Comparison of ENCODE assay signal across 21 cellular contexts in genomic region chr2:240410004-240410403, GRCh38. TPM values are rescaled to one million over a fixed set of nuclear protein-coding genes. Genes with fewer than 3 reads are reported as not detected.
DNase-seq lines count a peak whose midpoint lies in the region; ATAC-seq, FAIRE-seq and TF ChIP-seq lines count a peak whose summit lies in the region.
"Had no signal": no experiment of that assay in that cellular context is flagged by ENCODE, and none has a peak within 500 bp of the region (broad histone marks: within the 10 kb centered on the region; RNA-seq: fewer than 3 reads in every experiment).

No MANE protein-coding gene starts in this region.

- H3K9me3 ChIP-seq in HepG2 (ENCODE audit: low read length) = no peaks in the 10 kb centered on the region
- no peaks in the 10 kb centered on the region for H3K9me3 ChIP-seq in right lobe of liver
- no peaks in the 10 kb centered on the region for H3K9me3 ChIP-seq in neural progenitor cell (ENCODE audit: low read depth)
- H3K9me3 ChIP-seq: A549; BLaER1 treated with 17β-estradiol and CSF1 and Interleukin-3, amounts not matched to agents 10 nM and 100 nM; Caco-2 had no signal

- H3K9ac ChIP-seq in HepG2 (ENCODE audit: insufficient read depth, low read depth, low read length) (no peak overlapping the region), neural progenitor cell (no peak overlapping the region)
- H3K9ac ChIP-seq: BLaER1 treated with 17β-estradiol and CSF1 and Interleukin-3, amounts not matched to agents 10 nM and 100 nM had no signal

- POLR2A ChIA-PET in HepG2 (lab: Yijun Ruan, JAX) (no interaction called here), T-cell (lab: Charles Lee) (no interaction called here)

- H2AFZ ChIP-seq in HepG2 (ENCODE audit: low read length) (no peak overlapping the region), neural progenitor cell (replicated peaks) (no peak overlapping the region)

- H3K27ac ChIP-seq in HepG2 (ENCODE audit: extremely low read length, insufficient read depth, low read length) (no peak overlapping the region), right lobe of liver (no peak overlapping the region), neural progenitor cell (no peak overlapping the region)
- H3K27ac ChIP-seq: 22Rv1; A549; BLaER1 treated with 17β-estradiol and CSF1 and Interleukin-3, amounts not matched to agents 10 nM and 100 nM; C4-2B had no signal

- in situ Hi-C loops in HepG2 (cut with HindIII; ENCODE audit: extremely low pct_ligation_motif_present, low pct_unique_long_range_greater_than_20kb) = no loop called here

- no peaks in the 10 kb centered on the region for H3K36me3 ChIP-seq in HepG2 (replicated peaks in 1 of 2; ENCODE audit: control insufficient read depth in 1 of 2, insufficient read depth in 2 of 2, low read length in 2 of 2)
- no peaks in the 10 kb centered on the region for H3K36me3 ChIP-seq in right lobe of liver
- H3K36me3 ChIP-seq in neural progenitor cell = no peaks in the 10 kb centered on the region
- H3K36me3 ChIP-seq: BLaER1 treated with 17β-estradiol and CSF1 and Interleukin-3, amounts not matched to agents 10 nM and 100 nM had no signal

- CTCF ChIA-PET in HepG2 (lab: Yijun Ruan, JAX; ENCODE audit: low intra/inter-chr PET ratio, low total read pairs) = no interaction called here
- CTCF ChIA-PET in T-cell (lab: Charles Lee) = no interaction called here

- no peak for TF ChIP-seq RAD21 in HepG2 (CRISPR knock-in tag; IDR thresholded peaks at IDR 0.05)

- H3K27ac Mint-ChIP-seq in neural progenitor cell (peak overlapping the region; percentile 47), T-cell (no peak overlapping the region)
- H3K27ac Mint-ChIP-seq: B cell; CD4-positive, alpha-beta T cell; CD8-positive, alpha-beta T cell had no signal

- WGBS in HepG2 (ENCODE audit: low lambda C conversion rate) = 19% methylated on average over 8 of the region's 8 CpGs
- 79% methylated on average over 8 of the region's 8 CpGs for WGBS in right lobe of liver (ENCODE audit: insufficient coverage, low coverage, low lambda C conversion rate, missing lambda C conversion rate)

- DNase-seq in HepG2 (ENCODE audit: low spot score) (no peak), right lobe of liver (no peak), neural progenitor cell (ENCODE audit: low spot score) (no peak), T-cell (no peak), activated gamma-delta T cell (lab: John Stamatoyannopoulos, UW) (no peak)
- DNase-seq: AML-193; Caco-2; Calu3; CD4-positive, alpha-beta T cell; DMS79 treated with DMSO at 0.1 percent for 48 hours; GF-D8 had no signal

- TF ChIP-seq EP300 in HepG2 (IDR thresholded peaks at IDR 0.05; ENCODE audit: low read depth in 2 of 2, low read length in 2 of 2) (no peak), HepG2 (CRISPR knock-in tag; IDR thresholded peaks at IDR 0.05; ENCODE audit: borderline replicate concordance) (no peak)

- TF ChIP-seq POLR2A in HepG2 (IDR thresholded peaks at IDR 0.05; ENCODE audit: insufficient read depth in 1 of 2, low read depth in 2 of 2, low read length in 2 of 2) (no peak), right lobe of liver (IDR thresholded peaks at IDR 0.05) (no peak)

- H4K20me1 ChIP-seq in HepG2 (ENCODE audit: insufficient read depth, low read length) (no peaks in the 10 kb centered on the region), neural progenitor cell (ENCODE audit: low read depth) (no peaks in the 10 kb centered on the region)
- H4K20me1 ChIP-seq: BLaER1 treated with 17β-estradiol and CSF1 and Interleukin-3, amounts not matched to agents 10 nM and 100 nM had no signal

- no peaks in the 10 kb centered on the region for H3F3A ChIP-seq in neural progenitor cell (ENCODE audit: low read depth)

- no TSS peak for BruUV-seq in HepG2 (replicated peaks; lab: Mats Ljungman, UMichigan)

- no peak for FAIRE-seq in HepG2 (lab: Jason Lieb, UNC)
- FAIRE-seq: A549, D721Med, G401.6, GM12891, GM19239 had no signal

- no peak for ATAC-seq in HepG2
- ATAC-seq in right lobe of liver = no peak
- ATAC-seq in T-cell (replicated peaks in 1 of 4) = no peak
- ATAC-seq: A549; CD8-positive, alpha-beta T cell had no signal

- peaks cover 6% of the 10 kb centered on the region for H3K27me3 Mint-ChIP-seq in neural progenitor cell (ENCODE audit: insufficient read depth, low read depth)
- peaks cover 0 to 6% of the 10 kb centered on the region in 2 donors for H3K27me3 Mint-ChIP-seq in T-cell

- H3K27me3 ChIP-seq in HepG2 (ENCODE audit: control insufficient read depth in 1 of 2, insufficient read depth in 2 of 2, low read length in 2 of 2) (peaks cover 17 to 80% of the 10 kb centered on the region in 2 experiments; a peak in 4 of 5 replicates), right lobe of liver (no peaks in the 10 kb centered on the region), neural progenitor cell (no peaks in the 10 kb centered on the region)
- H3K27me3 ChIP-seq: BLaER1 treated with 17β-estradiol and CSF1 and Interleukin-3, amounts not matched to agents 10 nM and 100 nM had no signal

- H3K4me3 ChIP-seq in HepG2 (replicated peaks in 1 of 3; ENCODE audit: insufficient read depth in 1 of 3, low read depth in 2 of 3, low read length in 3 of 3) (no peak overlapping the region), right lobe of liver (no peak overlapping the region), neural progenitor cell (no peak overlapping the region)
- H3K4me3 ChIP-seq: A549; BLaER1 treated with 17β-estradiol and CSF1 and Interleukin-3, amounts not matched to agents 10 nM and 100 nM had no signal

- H3K9me3 Mint-ChIP-seq in neural progenitor cell = peaks cover 3% of the 10 kb centered on the region
- no peaks in the 10 kb centered on the region for H3K9me3 Mint-ChIP-seq in T-cell
- H3K9me3 Mint-ChIP-seq: CD4-positive, alpha-beta T cell; CD8-positive, alpha-beta T cell had no signal

- intact Hi-C loops in HepG2 (cut with micrococcal nuclease; ENCODE audit: unreplicated experiment) (no loop called here), right lobe of liver (cut with DNase I) (no loop called here)

- H3K4me1 Mint-ChIP-seq in neural progenitor cell (peaks cover 2% of the 10 kb centered on the region), T-cell (no peaks in the 10 kb centered on the region)
- H3K4me1 Mint-ChIP-seq: B cell had no signal

- no peak overlapping the region for H3K4me3 Mint-ChIP-seq in neural progenitor cell
- no peak overlapping the region for H3K4me3 Mint-ChIP-seq in T-cell
- H3K4me3 Mint-ChIP-seq: B cell; CD4-positive, alpha-beta T cell; CD8-positive, alpha-beta T cell had no signal

- H3K36me3 Mint-ChIP-seq in neural progenitor cell = no peaks in the 10 kb centered on the region
- no peaks in the 10 kb centered on the region for H3K36me3 Mint-ChIP-seq in T-cell
- H3K36me3 Mint-ChIP-seq: CD8-positive, alpha-beta T cell had no signal

- no peaks in the 10 kb centered on the region for H3K4me1 ChIP-seq in HepG2 (ENCODE audit: insufficient read depth, low read length)
- no peaks in the 10 kb centered on the region for H3K4me1 ChIP-seq in right lobe of liver
- H3K4me1 ChIP-seq in neural progenitor cell = no peaks in the 10 kb centered on the region
- H3K4me1 ChIP-seq: A549, Caco-2 had no signal

- H3K4me2 ChIP-seq in HepG2 (ENCODE audit: low read depth, low read length) (no peak overlapping the region), neural progenitor cell (no peak overlapping the region)
- H3K4me2 ChIP-seq: A549; BLaER1 treated with 17β-estradiol and CSF1 and Interleukin-3, amounts not matched to agents 10 nM and 100 nM had no signal

- TF ChIP-seq CTCF in HepG2 (CRISPR knock-in tag; IDR thresholded peaks at IDR 0.05) (no peak), right lobe of liver (IDR thresholded peaks at IDR 0.05) (no peak), neural progenitor cell (IDR thresholded peaks at IDR 0.05) (no peak)

- no peaks in the 10 kb centered on the region for H3K79me2 ChIP-seq in HepG2 (ENCODE audit: insufficient read depth, low read length)
- no peaks in the 10 kb centered on the region for H3K79me2 ChIP-seq in neural progenitor cell (ENCODE audit: low read depth)

TF ChIP-seq in HepG2, 621 proteins besides CTCF, POLR2A, EP300 and RAD21:
- peak; percentile 78; the same call in 1 of the 2 replicates for TF ChIP-seq EZH2 (conservative IDR thresholded peaks at IDR 0.05; ENCODE audit: low read depth, low read length)
- TF ChIP-seq PLSCR1 (CRISPR knock-in tag; IDR thresholded peaks at IDR 0.05; ENCODE audit: borderline replicate concordance) = no peak

RNA-seq across cellular contexts. Expression of gene GPC1, which starts 25.5 kb away (rescaled TPM):
- 2.1 and 5.5 TPM in 2 replicates for total RNA-seq in HepG2 (2016; rRNA removed; fragmentation: Illumina TruSeq; extraction: Trizol)
- total RNA-seq in HepG2 (2016; cell fraction: cytosol; rRNA removed; fragmentation: Illumina TruSeq; extraction: Trizol; ENCODE audit: low read depth) = 0.91 and 1.6 TPM in 2 replicates
- 1.8 and 5.2 TPM in 2 replicates for total RNA-seq in HepG2 (2016; cell fraction: insoluble cytoplasmic fraction; rRNA removed; fragmentation: Illumina TruSeq; extraction: Trizol)
- 1.9 and 2.0 TPM in 2 replicates for total RNA-seq in HepG2 (2016; cell fraction: membrane; rRNA removed; fragmentation: Illumina TruSeq; extraction: Trizol)
- 5.4 and 7.0 TPM in 2 replicates for total RNA-seq in HepG2 (2016; cell fraction: nucleus; rRNA removed; fragmentation: Illumina TruSeq; extraction: Trizol)
- 4.0 and 4.8 TPM in 2 replicates for polyA plus RNA-seq in HepG2 (2011; rRNA removed)
- 2.4 and 5.8 TPM in 2 replicates for polyA plus RNA-seq in HepG2 (2011; cell fraction: cytosol; rRNA removed)
- 6.0 and 8.9 TPM in 2 replicates for polyA plus RNA-seq in HepG2 (2011; cell fraction: nucleus; rRNA removed)
- 1.1 and 2.2 TPM in 2 replicates for polyA plus RNA-seq in HepG2 (2012)
- 1.3 and 1.7 TPM in 2 replicates for polyA plus RNA-seq in HepG2 (2016; cell fraction: cytosol; fragmentation: Illumina TruSeq; extraction: Trizol; ENCODE audit: low read depth)
- 3.2 and 3.7 TPM in 2 replicates for polyA plus RNA-seq in HepG2 (2016; cell fraction: insoluble cytoplasmic fraction; fragmentation: Illumina TruSeq; extraction: Trizol; ENCODE audit: low read depth)
- 2.1 and 3.5 TPM in 2 replicates for polyA plus RNA-seq in HepG2 (2016; cell fraction: membrane; fragmentation: Illumina TruSeq; extraction: Trizol; ENCODE audit: low read depth)
- polyA plus RNA-seq in HepG2 (2016; cell fraction: nucleus; fragmentation: Illumina TruSeq; extraction: Trizol; ENCODE audit: insufficient read depth, low read depth) = 12.8 and 13.1 TPM in 2 replicates
- polyA minus RNA-seq in HepG2 (2011; rRNA and poly(A)+ RNA removed; ENCODE audit: low replicate concordance) = 9.2 and 40.8 TPM in 2 replicates
- polyA minus RNA-seq in HepG2 (2011; cell fraction: cytosol; rRNA and poly(A)+ RNA removed) = 7.8 and 8.3 TPM in 2 replicates
- polyA minus RNA-seq in HepG2 (2011; cell fraction: nucleus; rRNA and poly(A)+ RNA removed) = 2.1 and 4.8 TPM in 2 replicates
- total RNA-seq in right lobe of liver = 10 to 100 TPM; 20.7 to 44.5 (median 27.8) TPM
- 14.2 and 65.0 TPM in 2 replicates for total RNA-seq in neural progenitor cell (ENCODE audit: low replicate concordance)
- 1 to 10 TPM; 1.3 to 2.6 (median 1.8) TPM for total RNA-seq in T-cell
